In the genomic region with DNA sequence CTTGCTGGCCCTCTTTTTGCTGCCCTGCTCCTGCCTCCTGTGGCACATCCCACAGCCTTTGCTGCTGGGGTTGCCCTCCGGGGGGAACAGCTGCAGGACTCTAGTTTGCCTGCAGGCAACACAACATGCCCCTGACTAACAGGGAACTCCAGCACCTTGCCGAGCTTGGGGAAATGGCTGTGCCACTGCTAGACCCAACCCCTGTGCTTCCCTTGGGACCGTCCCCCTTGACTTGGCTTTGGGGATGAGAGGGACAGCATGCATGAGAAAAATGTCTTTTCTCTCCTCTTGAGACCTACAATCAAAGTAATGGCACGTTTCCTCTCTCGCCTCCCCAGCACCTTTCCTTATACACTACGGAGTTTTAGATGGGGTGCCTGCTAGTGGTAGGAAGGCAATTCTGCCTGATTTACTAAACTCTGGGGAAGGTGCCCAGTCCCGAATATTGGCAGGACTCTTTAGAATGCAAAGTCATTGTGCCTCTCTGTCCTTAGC, we compare ENCODE assay signal across 15 cellular contexts. TPM values are rescaled to one million over a fixed set of nuclear protein-coding genes. Genes with fewer than 3 reads are reported as not detected.
A peak's percentile ranks its signal among the peaks of the same experiment; 100 is the strongest.
DNase-seq lines count a peak whose midpoint lies in the region; ATAC-seq and TF ChIP-seq lines count a peak whose summit lies in the region.
"Had no signal": no experiment of that assay in that cellular context is flagged by ENCODE, and none has a peak within 500 bp of the region (broad histone marks: within the 10 kb centered on the region; RNA-seq: fewer than 3 reads in every experiment).

No MANE protein-coding gene starts in this region.

- 55% methylated on average over 5 of the region's 7 CpGs for WGBS in right lobe of liver (ENCODE audit: insufficient coverage, low coverage, low lambda C conversion rate, missing lambda C conversion rate)

- DNase-seq in AG20443 (ENCODE audit: low spot score) (peak; percentile 18), fibroblast of the aortic adventitia (ENCODE audit: low read depth) (peak; percentile 20), right lobe of liver (peak in 1 of 3 donors; percentile 55), NCI-H1436 (lab: John Stamatoyannopoulos, UW) (no peak)
- no peak for DNase-seq in CD8-positive, alpha-beta memory T cell
- DNase-seq: activated gamma-delta T cell; Caco-2; effector CD4-positive, alpha-beta T cell; kidney glomerular epithelial cell; naive B cell; NCI-H748 treated with DMSO at 0.1 percent for 48 hours had no signal

- no peak overlapping the region for H3K27ac ChIP-seq in right lobe of liver
- H3K27ac ChIP-seq in CD8-positive, alpha-beta memory T cell (ENCODE audit: low read depth, low read length) = no peak overlapping the region
- H3K27ac ChIP-seq: gastroesophageal sphincter had no signal

- H3K4me3 ChIP-seq in WI38 (ENCODE audit: low read depth, low read length) = no peak overlapping the region
- H3K4me3 ChIP-seq in fibroblast of the aortic adventitia (ENCODE audit: low read depth, low read length) = no peak overlapping the region
- no peak overlapping the region for H3K4me3 ChIP-seq in right lobe of liver
- no peak overlapping the region for H3K4me3 ChIP-seq in CD8-positive, alpha-beta memory T cell (ENCODE audit: low read length)
- H3K4me3 ChIP-seq: gastroesophageal sphincter had no signal

- no peaks in the 10 kb centered on the region for H3K36me3 Mint-ChIP-seq in CD8-positive, alpha-beta memory T cell
- H3K36me3 Mint-ChIP-seq: naive B cell had no signal

- intact Hi-C loops in right lobe of liver (cut with DNase I) = no loop called here

- no peaks in the 10 kb centered on the region for H3K9me3 Mint-ChIP-seq in CD8-positive, alpha-beta memory T cell
- H3K9me3 Mint-ChIP-seq: naive B cell had no signal

- ATAC-seq in right lobe of liver = peak; percentile 56 to 89 (median 74)
- ATAC-seq in HG03045 (IDR thresholded peaks at IDR 0.05; ENCODE audit: unreplicated experiment) = no peak
- no peak for ATAC-seq in HG03175 (IDR thresholded peaks at IDR 0.05; ENCODE audit: unreplicated experiment)
- ATAC-seq: gastroesophageal sphincter had no signal

- H3K4me3 Mint-ChIP-seq in CD8-positive, alpha-beta memory T cell = no peak overlapping the region
- H3K4me3 Mint-ChIP-seq: naive B cell had no signal

- peaks cover 0 to 7% (median 1%) of the 10 kb centered on the region in 4 donors for H3K4me1 ChIP-seq in right lobe of liver
- H3K4me1 ChIP-seq in CD8-positive, alpha-beta memory T cell (ENCODE audit: insufficient read depth, low read length) = peaks cover 12% of the 10 kb centered on the region
- H3K4me1 ChIP-seq: gastroesophageal sphincter had no signal

- CTCF ChIA-PET in CD8-positive, alpha-beta memory T cell (lab: Charles Lee) = no interaction called here

- no peaks in the 10 kb centered on the region for H3K27me3 ChIP-seq in right lobe of liver
- no peaks in the 10 kb centered on the region for H3K27me3 ChIP-seq in CD8-positive, alpha-beta memory T cell (ENCODE audit: insufficient read depth, low read length, poor library complexity, severe bottlenecking)
- H3K27me3 ChIP-seq: gastroesophageal sphincter had no signal

- H3K27ac Mint-ChIP-seq in CD8-positive, alpha-beta memory T cell = peak overlapping the region in 3 of 8 donors; percentile 11 to 72 (median 43)
- H3K27ac Mint-ChIP-seq: naive B cell had no signal

- TF ChIP-seq CTCF in WI38 (IDR thresholded peaks at IDR 0.05; ENCODE audit: low read depth, low read length) (0 out of 2 replicates have a peak, but pooled peaks have one; percentile 10), fibroblast of the aortic adventitia (IDR thresholded peaks at IDR 0.05; ENCODE audit: insufficient read depth, low read length) (peak; percentile 23), right lobe of liver (IDR thresholded peaks at IDR 0.05) (peak in 3 of 4 donors; percentile 27 to 51 (median 29))

- TF ChIP-seq POLR2A in right lobe of liver (IDR thresholded peaks at IDR 0.05) = no peak

- peaks cover 0 to 3% of the 10 kb centered on the region in 2 donors for H3K27me3 Mint-ChIP-seq in CD8-positive, alpha-beta memory T cell

- POLR2A ChIA-PET in CD8-positive, alpha-beta memory T cell (lab: Charles Lee) = no interaction called here

- peaks cover 32 to 48% (median 45%) of the 10 kb centered on the region in 3 donors for H3K4me1 Mint-ChIP-seq in CD8-positive, alpha-beta memory T cell

- H3K36me3 ChIP-seq in right lobe of liver = no peaks in the 10 kb centered on the region
- no peaks in the 10 kb centered on the region for H3K36me3 ChIP-seq in CD8-positive, alpha-beta memory T cell (ENCODE audit: insufficient read depth, low read length)
- H3K36me3 ChIP-seq: gastroesophageal sphincter had no signal

- no peaks in the 10 kb centered on the region for H3K9me3 ChIP-seq in right lobe of liver
- no peaks in the 10 kb centered on the region for H3K9me3 ChIP-seq in CD8-positive, alpha-beta memory T cell (ENCODE audit: low read length)
- H3K9me3 ChIP-seq: Caco-2, gastroesophageal sphincter had no signal

RNA-seq across cellular contexts. Expression of a gene that starts 12.4 kb away (rescaled TPM):
- total RNA-seq in fibroblast of the aortic adventitia (ENCODE audit: low replicate concordance) (27.2 and 28.5 TPM in 2 replicates), right lobe of liver (10 to 100 TPM; 19.4 to 33.8 (median 30.8) TPM)
- total RNA-seq in CD8-positive, alpha-beta memory T cell = 10 to 100 TPM; 21.2 to 21.3 TPM
- polyA plus RNA-seq in CD8-positive, alpha-beta memory T cell = 6.9 TPM

Comparison
In these comparisons a context has a peak if more than half of its experiments do, and no peak if none do; other contexts are left out.
1. DNase-seq: peak in AG20443 (single experiment) and fibroblast of the aortic adventitia (single experiment); none in NCI-H1436 (single experiment) and CD8-positive, alpha-beta memory T cell (0 of 5).
2. ATAC-seq: peak in right lobe of liver (4 of 4); none in HG03045 (single experiment) and HG03175 (single experiment).
3. Peak in every context shown above with its lines, with median percentiles within 50 percentile points of each other: CTCF ChIP-seq.